In the genomic region with DNA sequence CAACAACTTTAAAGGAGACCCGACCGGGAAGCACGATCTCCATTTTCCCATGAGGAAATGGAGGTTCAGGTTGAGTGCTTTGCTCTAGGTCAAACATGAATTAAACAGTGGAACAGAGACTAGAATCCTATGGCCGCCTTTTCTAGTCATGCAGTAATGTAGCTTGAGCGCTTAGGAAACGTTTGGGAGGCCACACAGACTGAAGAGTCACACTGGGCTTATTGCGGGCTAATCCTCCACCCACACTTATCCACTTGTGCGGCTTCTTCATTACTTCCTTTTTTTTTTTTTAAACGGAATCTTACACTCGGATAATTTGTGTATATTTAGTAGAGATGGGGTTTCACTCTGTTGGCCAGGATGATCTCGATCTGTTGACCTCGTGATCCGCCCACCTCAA, we compare ENCODE assay signal across 1 cellular context.
TF ChIP-seq lines count a peak whose summit lies in the region.

No MANE protein-coding gene starts in this region.

TF ChIP-seq in GM23338, 12 proteins besides CTCF, POLR2A, EP300 and RAD21 (continued from another document):
- TF ChIP-seq, protein P1, sequence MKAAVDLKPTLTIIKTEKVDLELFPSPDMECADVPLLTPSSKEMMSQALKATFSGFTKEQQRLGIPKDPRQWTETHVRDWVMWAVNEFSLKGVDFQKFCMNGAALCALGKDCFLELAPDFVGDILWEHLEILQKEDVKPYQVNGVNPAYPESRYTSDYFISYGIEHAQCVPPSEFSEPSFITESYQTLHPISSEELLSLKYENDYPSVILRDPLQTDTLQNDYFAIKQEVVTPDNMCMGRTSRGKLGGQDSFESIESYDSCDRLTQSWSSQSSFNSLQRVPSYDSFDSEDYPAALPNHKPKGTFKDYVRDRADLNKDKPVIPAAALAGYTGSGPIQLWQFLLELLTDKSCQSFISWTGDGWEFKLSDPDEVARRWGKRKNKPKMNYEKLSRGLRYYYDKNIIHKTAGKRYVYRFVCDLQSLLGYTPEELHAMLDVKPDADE (IDR thresholded peaks at IDR 0.05) = no peak
- no peak for TF ChIP-seq EZH2 (IDR thresholded peaks at IDR 0.05; ENCODE audit: low read depth, unreplicated experiment)
TF ChIP-seq in GM23338: peak in this region for 0.
